Comparison of ENCODE assay signal across 23 cellular contexts in the genomic region with DNA sequence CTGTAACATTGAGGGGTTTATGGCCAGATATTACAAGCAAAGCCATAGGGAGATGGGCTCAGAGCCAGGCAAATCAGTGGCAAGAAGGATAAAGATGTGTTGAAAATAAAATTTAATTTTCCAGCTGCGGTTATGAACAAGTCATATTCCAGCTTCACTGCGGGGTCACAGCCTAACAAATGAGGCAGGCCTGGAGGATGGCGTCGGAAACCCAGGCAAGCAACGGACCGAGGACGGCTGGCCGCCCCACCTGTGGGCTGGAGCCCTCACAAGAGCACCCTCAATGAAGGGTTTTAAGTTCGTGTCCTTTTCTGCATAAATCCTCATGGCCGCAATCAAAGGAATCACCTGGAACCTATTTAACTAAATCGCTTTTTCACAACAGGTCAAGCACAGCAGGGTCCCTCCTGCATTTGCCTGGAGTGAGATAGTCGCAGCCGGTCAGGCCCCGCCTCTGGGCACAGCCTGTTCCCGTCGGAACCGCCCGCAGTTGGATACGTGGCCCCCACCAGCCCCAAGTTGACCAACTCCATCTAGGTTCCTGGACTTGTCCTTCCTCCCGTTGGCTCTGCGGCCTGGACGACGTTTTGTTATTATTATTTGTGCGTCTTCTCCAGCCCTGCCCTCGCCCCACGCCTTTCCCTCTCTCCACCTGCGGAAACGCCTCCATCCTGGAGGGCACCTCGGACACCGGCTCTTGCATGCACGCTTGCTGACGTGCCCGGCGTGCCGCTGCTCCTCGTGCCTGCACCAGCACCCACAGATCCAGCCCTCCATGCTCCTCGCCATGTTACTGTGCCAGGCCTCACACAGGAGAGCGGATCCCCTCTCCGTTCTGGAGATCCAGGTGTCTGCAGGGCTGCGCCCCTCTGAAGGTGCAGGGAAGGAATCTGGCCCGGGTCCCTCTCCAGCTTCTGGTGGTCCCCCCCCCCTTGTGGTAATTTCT.
"Had no signal": no experiment of that assay in that cellular context is flagged by ENCODE, and none has a peak within 500 bp of the region (broad histone marks: within the 10 kb centered on the region; RNA-seq: fewer than 3 reads in every experiment).

No MANE protein-coding gene starts in this region.

- DNase-seq: activated CD4-positive, alpha-beta T cell treated with anti-CD3 and anti-CD28 coated beads for 48 hours; activated CD4-positive, alpha-beta T cell treated with anti-CD3 and anti-CD28 coated beads, Interleukin-2, amount 50 U/mL, for 48 hours; activated CD8-positive, alpha-beta memory T cell treated with anti-CD3 and anti-CD28 coated beads for 24 hours; activated effector memory CD4-positive, alpha-beta T cell treated with Interleukin-2 at 50 U/mL for 16 hours; activated naive CD4-positive, alpha-beta T cell treated with Interleukin-2 at 50 U/mL for 16 hours; anterior cingulate cortex; esophagus squamous epithelium; left colon; mammary epithelial cell; naive B cell; nephron progenitor cell; right cardiac atrium; stimulated activated CD4-positive, alpha-beta T cell treated with anti-CD3 and anti-CD28 coated beads, Interleukin-15, amount 100 ng/mL, for 24 hours; stimulated activated CD4-positive, alpha-beta T cell treated with anti-CD3 and anti-CD28 coated beads, Interleukin-2, amount 100 ng/mL, for 24 hours; stimulated activated naive B cell treated with anti-CD40 and anti-IgM and Interleukin-4, amounts not matched to agents 10 μg/mL and 1 μg/mL and 100 μg/mL, for 72 hours; stomach; thyroid gland had no signal

- H3K27me3 ChIP-seq: esophagus squamous epithelium, thyroid gland, upper lobe of left lung had no signal

- H3K4me3 ChIP-seq: esophagus squamous epithelium, stomach, thyroid gland, upper lobe of left lung had no signal

- H3K36me3 Mint-ChIP-seq: activated naive CD8-positive, alpha-beta T cell; mesothelial cell of epicardium; stimulated activated naive B cell treated with anti-CD40 and anti-IgM and Interleukin-4, amounts not matched to agents 10 μg/mL and 1 μg/mL and 100 μg/mL, for 72 hours had no signal

- H3K4me3 Mint-ChIP-seq: activated naive CD8-positive, alpha-beta T cell; central memory CD8-positive, alpha-beta T cell; dendritic cell treated with granulocyte-macrophage colony-stimulating factor and Interleukin-4, amounts not matched to agents 40 ng/mL and 50 ng/mL, for 4 days; mesothelial cell of epicardium; naive B cell; nephron progenitor cell; stimulated activated naive B cell treated with anti-CD40 and anti-IgM and Interleukin-4, amounts not matched to agents 10 μg/mL and 1 μg/mL and 100 μg/mL, for 72 hours; T-helper 2 cell treated with Interferon-gamma antibody and Interleukin-4, amounts not matched to agents 5 μg/mL and 100 μg/mL, for 36 hours had no signal

- H3K4me1 ChIP-seq: esophagus squamous epithelium, stomach, thyroid gland, upper lobe of left lung had no signal

- ATAC-seq: left colon; right cardiac atrium; stimulated activated naive B cell treated with anti-CD40 and anti-IgM and Interleukin-4, amounts not matched to agents 10 μg/mL and 1 μg/mL and 100 μg/mL, for 72 hours had no signal

- H3K27ac ChIP-seq: esophagus squamous epithelium, stomach, thyroid gland, upper lobe of left lung had no signal

- H3K4me1 Mint-ChIP-seq: central memory CD8-positive, alpha-beta T cell; mesothelial cell of epicardium; naive B cell; stimulated activated naive B cell treated with anti-CD40 and anti-IgM and Interleukin-4, amounts not matched to agents 10 μg/mL and 1 μg/mL and 100 μg/mL, for 72 hours had no signal

- H3K27me3 Mint-ChIP-seq: activated naive CD8-positive, alpha-beta T cell; central memory CD8-positive, alpha-beta T cell; dendritic cell treated with granulocyte-macrophage colony-stimulating factor and Interleukin-4, amounts not matched to agents 40 ng/mL and 50 ng/mL, for 4 days had no signal

- H3K36me3 ChIP-seq: esophagus squamous epithelium, stomach, thyroid gland, upper lobe of left lung had no signal

- H3K27ac Mint-ChIP-seq: activated naive CD8-positive, alpha-beta T cell; dendritic cell treated with granulocyte-macrophage colony-stimulating factor and Interleukin-4, amounts not matched to agents 40 ng/mL and 50 ng/mL, for 4 days; mesothelial cell of epicardium; naive B cell; nephron progenitor cell; stimulated activated naive B cell treated with anti-CD40 and anti-IgM and Interleukin-4, amounts not matched to agents 10 μg/mL and 1 μg/mL and 100 μg/mL, for 72 hours; T-helper 2 cell treated with Interferon-gamma antibody and Interleukin-4, amounts not matched to agents 5 μg/mL and 100 μg/mL, for 36 hours had no signal
